8 cellular contexts compared by ENCODE assay signal in the genomic region with DNA sequence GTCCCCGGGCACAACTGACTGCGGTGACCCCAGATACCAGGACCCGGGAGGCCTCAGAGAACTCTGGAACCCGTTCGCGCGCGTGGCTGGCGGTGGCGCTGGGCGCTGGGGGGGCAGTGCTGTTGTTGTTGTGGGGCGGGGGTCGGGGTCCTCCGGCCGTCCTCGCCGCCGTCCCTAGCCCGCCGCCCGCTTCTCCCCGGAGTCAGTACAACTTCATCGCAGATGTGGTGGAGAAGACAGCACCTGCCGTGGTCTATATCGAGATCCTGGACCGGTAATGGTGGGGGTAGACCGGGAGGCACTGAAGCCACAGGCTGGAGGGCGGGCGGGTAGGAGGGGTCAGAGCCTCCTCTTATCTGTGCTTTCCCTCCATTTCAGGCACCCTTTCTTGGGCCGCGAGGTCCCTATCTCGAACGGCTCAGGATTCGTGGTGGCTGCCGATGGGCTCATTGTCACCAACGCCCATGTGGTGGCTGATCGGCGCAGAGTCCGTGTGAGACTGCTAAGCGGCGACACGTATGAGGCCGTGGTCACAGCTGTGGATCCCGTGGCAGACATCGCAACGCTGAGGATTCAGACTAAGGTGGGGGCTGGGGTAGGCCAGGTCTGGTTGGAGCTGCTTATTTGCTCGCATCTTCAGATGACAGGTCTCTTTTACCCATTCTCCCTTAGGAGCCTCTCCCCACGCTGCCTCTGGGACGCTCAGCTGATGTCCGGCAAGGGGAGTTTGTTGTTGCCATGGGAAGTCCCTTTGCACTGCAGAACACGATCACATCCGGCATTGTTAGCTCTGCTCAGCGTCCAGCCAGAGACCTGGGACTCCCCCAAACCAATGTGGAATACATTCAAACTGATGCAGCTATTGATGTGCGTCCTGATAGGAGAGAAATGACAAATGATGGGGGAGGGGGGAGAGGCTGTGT. TPM values are rescaled to one million over a fixed set of nuclear protein-coding genes. Genes with fewer than 3 reads are reported as not detected.
A peak's percentile ranks its signal among the peaks of the same experiment; 100 is the strongest.
DNase-seq lines count a peak whose midpoint lies in the region; ATAC-seq, FAIRE-seq and TF ChIP-seq lines count a peak whose summit lies in the region.

No MANE protein-coding gene starts in this region.

- H3K9me3 ChIP-seq in keratinocyte (ENCODE audit: control insufficient read depth, low read depth, low read length) = no peaks in the 10 kb centered on the region

- FAIRE-seq in bronchial epithelial cell (lab: Jason Lieb, UNC) = no peak
- FAIRE-seq in keratinocyte (lab: Jason Lieb, UNC) = no peak

- TF ChIP-seq POLR2A in GM18951 (IDR thresholded peaks at IDR 0.05; ENCODE audit: extremely low read depth, insufficient read depth, insufficient read length) = peak; percentile 57

- in situ Hi-C loops in GM18951 (cut with MboI; ENCODE audit: low sequenced_read_pairs, unreplicated experiment) = no loop called here

- peak overlapping the region; percentile 98 for H3K9ac ChIP-seq in keratinocyte (ENCODE audit: control insufficient read depth, extremely low read depth, insufficient read depth, low read length)

- H3K4me1 ChIP-seq in keratinocyte (ENCODE audit: control insufficient read depth, extremely low read depth, insufficient read depth, low read length) = peaks cover 32% of the 10 kb centered on the region

- H2AFZ ChIP-seq in keratinocyte (ENCODE audit: control insufficient read depth, low read length) = peak overlapping the region; percentile 75

- H3K79me2 ChIP-seq in keratinocyte (ENCODE audit: control insufficient read depth, insufficient read depth, low read length) = peaks cover 36% of the 10 kb centered on the region

- peak overlapping the region; percentile 92 for H3K27ac ChIP-seq in keratinocyte (ENCODE audit: control insufficient read depth, insufficient read depth, low read length)

- peak; percentile 58 for DNase-seq in Ammon's horn (ENCODE audit: low spot score)
- peak in 3 of 5 donors; percentile 24 to 69 (median 35) for DNase-seq in T-helper 1 cell
- DNase-seq in bronchial epithelial cell (ENCODE audit: low read depth) = no peak
- no peak for DNase-seq in keratinocyte (ENCODE audit: low read depth, low spot score)
- peak; percentile 55 for DNase-seq in stimulated activated CD4-positive, alpha-beta T cell treated with anti-CD3 and anti-CD28 coated beads, Interleukin-1b, Interleukin-23, amount 100 ng/mL, for 48 hours
- no peak for DNase-seq in mucosa of gallbladder (ENCODE audit: low spot score)

- peak overlapping the region; percentile 80 for H3K4me2 ChIP-seq in keratinocyte (ENCODE audit: control insufficient read depth, extremely low read depth, insufficient read depth, low read depth, low read length)

- TF ChIP-seq CTCF in bronchial epithelial cell (IDR thresholded peaks at IDR 0.05; ENCODE audit: insufficient read depth, low read length, severe bottlenecking) (no peak), keratinocyte (optimal IDR thresholded peaks at IDR 0.05 in 1 of 3, IDR thresholded peaks at IDR 0.05 in 1 of 3, conservative IDR thresholded peaks at IDR 0.05 in 1 of 3; ENCODE audit: extremely low read depth in 1 of 3, insufficient read depth in 2 of 3, low read length in 3 of 3) (no peak)

- dilution Hi-C loops in keratinocyte (cut with MboI; ENCODE audit: extremely low pct_ligation_motif_present, low sequenced_read_pairs) = no loop called here

- H3K27me3 ChIP-seq in bronchial epithelial cell (ENCODE audit: control insufficient read depth, insufficient read depth, low read length) (no peaks in the 10 kb centered on the region), keratinocyte (ENCODE audit: control insufficient read depth, extremely low read depth, insufficient read depth, low read length) (no peaks in the 10 kb centered on the region)

- peaks cover 16% of the 10 kb centered on the region for H3K36me3 ChIP-seq in bronchial epithelial cell (ENCODE audit: control insufficient read depth, insufficient read depth, low read length)
- peaks cover 25 to 33% of the 10 kb centered on the region in 2 experiments for H3K36me3 ChIP-seq in keratinocyte (ENCODE audit: control insufficient read depth in 2 of 2, extremely low read depth in 1 of 2, insufficient read depth in 2 of 2, low read length in 2 of 2)

- H4K20me1 ChIP-seq in keratinocyte (ENCODE audit: control insufficient read depth, extremely low read depth, insufficient read depth, low read length) = no peaks in the 10 kb centered on the region

- peak overlapping the region; percentile 92 for H3K4me3 ChIP-seq in bronchial epithelial cell (ENCODE audit: low read depth, low read length)
- peak overlapping the region; percentile 73 to 93 (median 86) for H3K4me3 ChIP-seq in keratinocyte (ENCODE audit: control insufficient read depth in 2 of 3, extremely low read depth in 1 of 3, insufficient read depth in 2 of 3, low read depth in 1 of 3, low read length in 3 of 3)

- no peaks in the 10 kb centered on the region for H3K9me1 ChIP-seq in keratinocyte (ENCODE audit: control insufficient read depth, extremely low read depth, insufficient read depth, low read length)

- ATAC-seq in HG03432 (IDR thresholded peaks at IDR 0.05; ENCODE audit: unreplicated experiment) = peak; percentile 29

RNA-seq across cellular contexts. Expression of a gene that starts 0.8 kb away (rescaled TPM):
- total RNA-seq in bronchial epithelial cell (29.1 and 67.7 TPM in 2 replicates), mucosa of gallbladder (31.0 TPM)
- 25.5 to 30.8 TPM (median 27.8 TPM) in 3 replicates for polyA plus RNA-seq in keratinocyte
- polyA plus RNA-seq in keratinocyte (2011; ENCODE audit: low read depth) = 9.8 TPM
- 22.1 and 24.5 TPM in 2 replicates for polyA plus RNA-seq in keratinocyte (2011; cell fraction: cytosol; rRNA removed)
- 41.7 and 47.6 TPM in 2 replicates for polyA plus RNA-seq in keratinocyte (2011; cell fraction: nucleus; rRNA removed)
- polyA plus RNA-seq in keratinocyte (2012; ENCODE audit: low replicate concordance) = 24.8 and 27.4 TPM in 2 replicates
- 25.3 to 46.8 TPM (median 32.1 TPM) in 3 replicates for polyA minus RNA-seq in keratinocyte
- 17.6 TPM for polyA minus RNA-seq in keratinocyte (2011; cell fraction: cytosol; rRNA and poly(A)+ RNA removed)
- 16.9 and 17.5 TPM in 2 replicates for polyA minus RNA-seq in keratinocyte (2011; cell fraction: nucleus; rRNA and poly(A)+ RNA removed)

RNA-seq across cellular contexts. Expression of a gene that starts 1.0 kb away (rescaled TPM):
- total RNA-seq in bronchial epithelial cell (176 and 198 TPM in 2 replicates), mucosa of gallbladder (146 TPM)
- 94.9 to 141 TPM (median 114 TPM) in 3 replicates for polyA plus RNA-seq in keratinocyte
- polyA plus RNA-seq in keratinocyte (2011; ENCODE audit: low read depth) = 67.0 TPM
- 80.9 and 85.3 TPM in 2 replicates for polyA plus RNA-seq in keratinocyte (2011; cell fraction: cytosol; rRNA removed)
- polyA plus RNA-seq in keratinocyte (2011; cell fraction: nucleus; rRNA removed) = 290 and 315 TPM in 2 replicates
- polyA plus RNA-seq in keratinocyte (2012; ENCODE audit: low replicate concordance) = 91.4 and 132 TPM in 2 replicates
- 95.5 to 104 TPM (median 98.0 TPM) in 3 replicates for polyA minus RNA-seq in keratinocyte
- 87.1 TPM for polyA minus RNA-seq in keratinocyte (2011; cell fraction: cytosol; rRNA and poly(A)+ RNA removed)
- 54.7 and 60.1 TPM in 2 replicates for polyA minus RNA-seq in keratinocyte (2011; cell fraction: nucleus; rRNA and poly(A)+ RNA removed)

RNA-seq across cellular contexts. Expression of a gene that starts 4.5 kb away (rescaled TPM):
- 1.6 and 5.6 TPM in 2 replicates for total RNA-seq in bronchial epithelial cell
- polyA plus RNA-seq in keratinocyte = 5.7 to 10.2 TPM (median 5.9 TPM) in 3 replicates
- 3.4 TPM for polyA plus RNA-seq in keratinocyte (2011; ENCODE audit: low read depth)
- polyA plus RNA-seq in keratinocyte (2011; cell fraction: cytosol; rRNA removed) = 2.8 and 3.4 TPM in 2 replicates
- 28.6 and 31.7 TPM in 2 replicates for polyA plus RNA-seq in keratinocyte (2011; cell fraction: nucleus; rRNA removed)
- 2.9 and 5.9 TPM in 2 replicates for polyA plus RNA-seq in keratinocyte (2012; ENCODE audit: low replicate concordance)
- 0.98 to 6.3 TPM (median 4.8 TPM) in 3 replicates for polyA minus RNA-seq in keratinocyte
- 2.9 TPM for polyA minus RNA-seq in keratinocyte (2011; cell fraction: cytosol; rRNA and poly(A)+ RNA removed)
- 3.2 and 5.7 TPM in 2 replicates for polyA minus RNA-seq in keratinocyte (2011; cell fraction: nucleus; rRNA and poly(A)+ RNA removed)
- 0.43 TPM for total RNA-seq in mucosa of gallbladder

RNA-seq across cellular contexts. Expression of a gene that starts 16.2 kb away (rescaled TPM):
- total RNA-seq in bronchial epithelial cell (not detected in 2 replicates), mucosa of gallbladder (0.12 TPM)
- not detected in 3 replicates for polyA plus RNA-seq in keratinocyte
- polyA plus RNA-seq in keratinocyte (2011; ENCODE audit: low read depth) = not detected
- not detected in 2 replicates for polyA plus RNA-seq in keratinocyte (2011; cell fraction: cytosol; rRNA removed)
- not detected in 2 replicates for polyA plus RNA-seq in keratinocyte (2011; cell fraction: nucleus; rRNA removed)
- 0.35 TPM in 1 of 2 replicates, not detected in the other for polyA plus RNA-seq in keratinocyte (2012; ENCODE audit: low replicate concordance)
- polyA minus RNA-seq in keratinocyte = not detected in 3 replicates
- polyA minus RNA-seq in keratinocyte (2011; cell fraction: cytosol; rRNA and poly(A)+ RNA removed) = not detected
- not detected in 2 replicates for polyA minus RNA-seq in keratinocyte (2011; cell fraction: nucleus; rRNA and poly(A)+ RNA removed)

RNA-seq across cellular contexts. Expression of a gene that starts 23.0 kb away (rescaled TPM):
- total RNA-seq in bronchial epithelial cell = 35.5 and 41.5 TPM in 2 replicates
- 29.1 to 42.2 TPM (median 33.6 TPM) in 3 replicates for polyA plus RNA-seq in keratinocyte
- 11.9 TPM for polyA plus RNA-seq in keratinocyte (2011; ENCODE audit: low read depth)
- 33.7 and 37.3 TPM in 2 replicates for polyA plus RNA-seq in keratinocyte (2011; cell fraction: cytosol; rRNA removed)
- polyA plus RNA-seq in keratinocyte (2011; cell fraction: nucleus; rRNA removed) = 37.5 and 60.1 TPM in 2 replicates
- polyA plus RNA-seq in keratinocyte (2012; ENCODE audit: low replicate concordance) = 25.2 and 38.6 TPM in 2 replicates
- polyA minus RNA-seq in keratinocyte = 31.6 to 65.7 TPM (median 37.2 TPM) in 3 replicates
- polyA minus RNA-seq in keratinocyte (2011; cell fraction: cytosol; rRNA and poly(A)+ RNA removed) = 43.2 TPM
- polyA minus RNA-seq in keratinocyte (2011; cell fraction: nucleus; rRNA and poly(A)+ RNA removed) = 9.6 and 10.9 TPM in 2 replicates
- total RNA-seq in mucosa of gallbladder = 35.3 TPM

Comparison
In these comparisons a context has a peak if more than half of its experiments do, and no peak if none do; other contexts are left out.
1. DNase-seq: peak in Ammon's horn (single experiment), T-helper 1 cell (3 of 5) and stimulated activated CD4-positive, alpha-beta T cell treated with anti-CD3 and anti-CD28 coated beads, Interleukin-1b, Interleukin-23, amount 100 ng/mL, for 48 hours (single experiment); none in bronchial epithelial cell (single experiment), keratinocyte (single experiment) and mucosa of gallbladder (single experiment).